1 cellular context compared by ENCODE assay signal in genomic region chr3:45995370-45996192, GRCh38.
TF ChIP-seq lines count a peak whose summit lies in the region.

TSS of gene FYCO1 (minus strand) at chr3:45995824. CDS start at chr3:45984910, 10,914 bp downstream.

TF ChIP-seq in K562, 482 proteins besides CTCF, POLR2A, EP300 and RAD21 (continued from another document and continues in another):
- TF ChIP-seq E4F1 (CRISPR knock-in tag; IDR thresholded peaks at IDR 0.05; ENCODE audit: borderline replicate concordance) = no peak
- TF ChIP-seq NEUROD1 (IDR thresholded peaks at IDR 0.05; ENCODE audit: borderline replicate concordance, low read depth, low read length, partially characterized antibody) = peak; percentile 27
- TF ChIP-seq SIN3B (IDR thresholded peaks at IDR 0.05; ENCODE audit: low read depth) = 0 out of 2 replicates have a peak, but pooled peaks have one; percentile 28
- no peak for TF ChIP-seq TCFL5 (CRISPR knock-in tag; conservative IDR thresholded peaks at IDR 0.05)
- TF ChIP-seq SP2 (IDR thresholded peaks at IDR 0.05; ENCODE audit: extremely low read depth, low read depth, low read length, poor library complexity, severe bottlenecking) = no peak
- TF ChIP-seq KAT2B (IDR thresholded peaks at IDR 0.05; ENCODE audit: low read depth, low read length) = no peak
- TF ChIP-seq RFX1 (IDR thresholded peaks at IDR 0.05) = no peak
- TF ChIP-seq MECOM (CRISPR knock-in tag; IDR thresholded peaks at IDR 0.05) = no peak
- TF ChIP-seq E2F6 (IDR thresholded peaks at IDR 0.05; ENCODE audit: borderline replicate concordance in 1 of 2, extremely low read depth in 1 of 2, insufficient read depth in 1 of 2, insufficient read length in 1 of 2, low read depth in 1 of 2, low read length in 1 of 2, poor library complexity in 1 of 2, severe bottlenecking in 1 of 2) = peak; percentile 75 to 88
- TF ChIP-seq NR4A1 (CRISPR knock-in tag; IDR thresholded peaks at IDR 0.05) = no peak
- peak; percentile 78; the same call in 1 of the 2 replicates for TF ChIP-seq NR4A1 (tag; IDR thresholded peaks at IDR 0.05)
- TF ChIP-seq ZBTB11 (CRISPR knock-in tag; IDR thresholded peaks at IDR 0.05) = peak in 1 of 3 experiments; percentile 88; a peak in 2 of 6 replicates
- TF ChIP-seq RB1 (IDR thresholded peaks at IDR 0.05; ENCODE audit: low read depth) = peak; percentile 70; the same call in 1 of the 2 replicates
- peak; percentile 31; the same call in 1 of the 2 replicates for TF ChIP-seq SPI1 (IDR thresholded peaks at IDR 0.05; ENCODE audit: borderline replicate concordance, low read depth, low read length)
- TF ChIP-seq ARNT (IDR thresholded peaks at IDR 0.05) = no peak
- TF ChIP-seq ZNF511 (CRISPR knock-in tag; IDR thresholded peaks at IDR 0.05) = peak; percentile 60; the same call in 1 of the 2 replicates
- peak; percentile 76; the same call in 1 of the 2 replicates for TF ChIP-seq ZHX1 (conservative IDR thresholded peaks at IDR 0.05; ENCODE audit: low read length)
- TF ChIP-seq USF2 (CRISPR knock-in tag; IDR thresholded peaks at IDR 0.05) = peak; percentile 20; the same call in 1 of the 2 replicates
- peak; percentile 57 to 84 for TF ChIP-seq MNT (conservative IDR thresholded peaks at IDR 0.05)
- TF ChIP-seq CBX1 (IDR thresholded peaks at IDR 0.05; ENCODE audit: low read depth) = peak; percentile 27; the same call in 1 of the 2 replicates
- peak; percentile 60; the same call in 1 of the 2 replicates for TF ChIP-seq DIDO1 (tag; IDR thresholded peaks at IDR 0.05; ENCODE audit: low read depth)
- TF ChIP-seq C11orf30 (IDR thresholded peaks at IDR 0.05; ENCODE audit: low read depth) = no peak
- TF ChIP-seq PML (IDR thresholded peaks at IDR 0.05; ENCODE audit: low read length) = no peak; the same call in none of the 2 replicates
- no peak for TF ChIP-seq ZNF449 (CRISPR knock-in tag; IDR thresholded peaks at IDR 0.05)
- TF ChIP-seq SMAD3 (CRISPR knock-in tag; conservative IDR thresholded peaks at IDR 0.05) = peak; percentile 25; the same call in 1 of the 2 replicates
- peak; percentile 71; the same call in 1 of the 2 replicates for TF ChIP-seq SRSF1 (IDR thresholded peaks at IDR 0.05; ENCODE audit: low read depth, low read length)
- TF ChIP-seq ZNF311 (CRISPR knock-in tag; IDR thresholded peaks at IDR 0.05) = 0 out of 2 replicates have a peak, but pooled peaks have one; percentile 59
- TF ChIP-seq HEY1 (CRISPR knock-in tag; IDR thresholded peaks at IDR 0.05; ENCODE audit: borderline replicate concordance) = no peak
- peak; percentile 86 for TF ChIP-seq CREB1 (IDR thresholded peaks at IDR 0.05)
- peak; percentile 89 for TF ChIP-seq CREB1 (CRISPR knock-in tag; IDR thresholded peaks at IDR 0.05)
- TF ChIP-seq NR1H2 (CRISPR knock-in tag; IDR thresholded peaks at IDR 0.05) = no peak
- no peak for TF ChIP-seq PRMT5 (CRISPR knock-in tag; IDR thresholded peaks at IDR 0.05)
- peak in 1 of 2 experiments; percentile 62; a peak in 1 of 4 replicates for TF ChIP-seq ZNF639 (CRISPR knock-in tag; conservative IDR thresholded peaks at IDR 0.05 in 1 of 2, IDR thresholded peaks at IDR 0.05 in 1 of 2)
- no peak for TF ChIP-seq ESRRB (CRISPR knock-in tag; IDR thresholded peaks at IDR 0.05; ENCODE audit: borderline replicate concordance)
- TF ChIP-seq ZBED1 (IDR thresholded peaks at IDR 0.05) = no peak
- TF ChIP-seq U2AF1 (optimal IDR thresholded peaks at IDR 0.05; ENCODE audit: low read depth, low read length) = peak; percentile 50
- no peak for TF ChIP-seq SRSF7 (optimal IDR thresholded peaks at IDR 0.05; ENCODE audit: low read depth, low read length)
- peak; percentile 40 for TF ChIP-seq CTCFL (IDR thresholded peaks at IDR 0.05; ENCODE audit: borderline replicate concordance, insufficient read depth, low read depth, low read length, poor library complexity, severe bottlenecking)
- TF ChIP-seq ZNF232 (CRISPR knock-in tag; IDR thresholded peaks at IDR 0.05) = 0 out of 2 replicates have a peak, but pooled peaks have one; percentile 66
- no peak for TF ChIP-seq HMGXB4 (CRISPR knock-in tag; IDR thresholded peaks at IDR 0.05)
- TF ChIP-seq FOXJ2 (tag; IDR thresholded peaks at IDR 0.05) = peak; percentile 41; the same call in 1 of the 2 replicates
